In the genomic region with DNA sequence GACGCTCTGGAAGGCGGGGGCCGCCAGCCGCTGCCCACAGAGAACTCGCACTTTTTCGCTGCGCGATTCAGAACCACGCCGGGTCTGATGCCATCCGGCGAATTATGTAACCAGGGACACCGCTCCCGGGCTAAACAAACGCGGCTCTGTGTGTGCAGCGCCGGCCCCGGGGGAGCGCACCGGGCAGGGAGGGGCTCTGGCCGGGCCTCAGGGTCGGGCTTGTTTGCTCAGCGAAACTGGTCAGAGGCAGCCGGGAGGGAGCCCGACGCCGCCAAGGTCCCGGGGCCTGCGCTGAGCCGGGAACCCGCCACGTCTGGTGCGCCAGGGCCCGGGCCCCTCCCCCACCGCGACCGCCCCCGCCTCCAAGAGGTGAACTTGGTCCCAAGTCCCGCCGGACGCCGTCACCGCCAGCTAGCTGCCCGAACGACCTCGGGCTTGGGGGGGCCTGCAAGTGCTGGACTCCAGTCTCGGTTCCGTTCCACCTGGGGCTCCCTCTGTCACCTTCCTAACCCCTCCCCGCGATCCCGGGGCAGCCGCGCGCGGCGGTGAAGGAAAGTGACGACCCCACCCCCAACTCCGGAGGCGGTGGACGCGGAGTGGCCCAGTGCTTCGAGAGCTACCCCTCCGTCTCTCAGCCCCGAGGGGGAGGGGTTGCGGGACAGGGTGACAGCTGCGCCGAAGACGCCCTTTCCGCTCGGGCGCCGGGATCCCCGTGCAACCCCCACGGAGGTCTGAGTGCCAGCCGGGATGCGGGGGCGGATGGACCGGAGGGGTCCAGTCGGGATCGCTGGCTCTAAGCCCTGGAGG, we compare ENCODE assay signal across 8 cellular contexts. TPM values are rescaled to one million over a fixed set of nuclear protein-coding genes. Genes with fewer than 3 reads are reported as not detected.
DNase-seq lines count a peak whose midpoint lies in the region; ATAC-seq lines count a peak whose summit lies in the region.

No MANE protein-coding gene starts in this region.

- H3K4me1 Mint-ChIP-seq in IgD-negative memory B cell: peaks cover 37 to 44% (median 41%) of the 10 kb centered on the region in 3 donors

- H3K9me3 Mint-ChIP-seq in IgD-negative memory B cell: no peaks in the 10 kb centered on the region

- H3K27ac ChIP-seq in caudate nucleus (ENCODE audit: low read depth, low read length): peak overlapping the region; percentile 99

- peak; percentile 30 for ATAC-seq in GM21528 (IDR thresholded peaks at IDR 0.05; ENCODE audit: low FRiP score, unreplicated experiment)
- ATAC-seq in GM18861 (IDR thresholded peaks at IDR 0.05; ENCODE audit: unreplicated experiment): no peak

- no peaks in the 10 kb centered on the region for H3K27me3 Mint-ChIP-seq in IgD-negative memory B cell

- peak overlapping the region; percentile 85 to 96 (median 90) for H3K4me3 Mint-ChIP-seq in IgD-negative memory B cell

- DNase-seq in DMS53 (lab: John Stamatoyannopoulos, UW) (peak; percentile 86), caudate nucleus (lab: John Stamatoyannopoulos, UW) (peak in 59 of 61 donors; percentile 25 to 92 (median 81)), islet precursor cell (peak; percentile 90)
- DNase-seq in activated CD4-positive, CD25-positive, alpha-beta regulatory T cell (lab: John Stamatoyannopoulos, UW): peak; percentile 16 to 51 (median 34)
- DNase-seq in stimulated activated CD4-positive, alpha-beta T cell treated with anti-CD3 and anti-CD28 coated beads, Interleukin-12 subunit alpha, Interleukin-12 subunit beta, amount 100 ng/mL, for 48 hours (ENCODE audit: low read depth in 2 of 3, low spot score in 1 of 3): peak; percentile 32 to 60 (median 52)

- H3K36me3 Mint-ChIP-seq in IgD-negative memory B cell: no peaks in the 10 kb centered on the region

- H3K27ac Mint-ChIP-seq in IgD-negative memory B cell: peak overlapping the region; percentile 88 to 94 (median 91)

RNA-seq across cellular contexts. Expression of gene CTDSP2, which starts 0.8 kb away (rescaled TPM):
- 44.6 TPM for polyA plus RNA-seq in IgD-negative memory B cell

RNA-seq across cellular contexts. Expression of gene AVIL, which starts 27.1 kb away (rescaled TPM):
- 0.19 TPM for polyA plus RNA-seq in IgD-negative memory B cell

Comparison
In these comparisons a context has a peak if more than half of its experiments do, and no peak if none do; other contexts are left out.
1. DNase-seq: peak in every context shown above with its lines; median percentile 90 in islet precursor cell; 86 in DMS53; 81 in caudate nucleus; 52 in stimulated activated CD4-positive, alpha-beta T cell treated with anti-CD3 and anti-CD28 coated beads, Interleukin-12 subunit alpha, Interleukin-12 subunit beta, amount 100 ng/mL, for 48 hours; 34 in activated CD4-positive, CD25-positive, alpha-beta regulatory T cell.